Comparison of ENCODE assay signal across 8 cellular contexts in genomic region chr16:4425378-4426020, GRCh38. TPM values are rescaled to one million over a fixed set of nuclear protein-coding genes. Genes with fewer than 3 reads are reported as not detected.
DNase-seq lines count a peak whose midpoint lies in the region; ATAC-seq and TF ChIP-seq lines count a peak whose summit lies in the region.

Gene DNAJA3 (plus strand): TSS chr16:4425868. CDS start chr16:4425882, 14 bp downstream.

- intact Hi-C loops in right cardiac atrium (cut with DNase I) (no loop called here), psoas muscle (cut with DNase I) (loop anchor here in 1 of 2 donors (10.0 kb wide), 1 partner anchor 49 kb away; the partner anchor contains the start of genes HMOX2 and NMRAL1)

- peak; percentile 88 for ATAC-seq in GM18505 (IDR thresholded peaks at IDR 0.05; ENCODE audit: unreplicated experiment)
- peak; percentile 88 for ATAC-seq in HG02970 (IDR thresholded peaks at IDR 0.05; ENCODE audit: low FRiP score, unreplicated experiment)
- peak; percentile 98 for ATAC-seq in right cardiac atrium
- ATAC-seq in psoas muscle, result peak; percentile 96 to 97 (median 97)

- H3K4me3 ChIP-seq in right cardiac atrium (ENCODE audit: low read length) (peak within 1 kb of the TSS; percentile 78), psoas muscle (peak within 1 kb of the TSS; percentile 99), urinary bladder (ENCODE audit: low read depth, low read length) (peak within 1 kb of the TSS; percentile 73)

- TF ChIP-seq POLR2A in GM18505 (IDR thresholded peaks at IDR 0.05; ENCODE audit: borderline replicate concordance, extremely low read depth, insufficient read depth, insufficient read length), result peak; percentile 97

- H3K27ac ChIP-seq in angular gyrus (ENCODE audit: low read depth, low read length) (peak within 1 kb of the TSS; percentile 100), right cardiac atrium (ENCODE audit: low read length) (peak within 1 kb of the TSS; percentile 96), psoas muscle (peak within 1 kb of the TSS; percentile 99), urinary bladder (ENCODE audit: low read depth) (peak within 1 kb of the TSS; percentile 92)

- H3K27me3 ChIP-seq in right cardiac atrium (ENCODE audit: control insufficient read depth, insufficient read depth), result no peaks in the 10 kb centered on the region
- no peaks in the 10 kb centered on the region for H3K27me3 ChIP-seq in psoas muscle (ENCODE audit: insufficient read depth in 3 of 3, low read length in 2 of 3)

- WGBS in right cardiac atrium, result under 1% methylated on average over 68 of the region's 68 CpGs
- WGBS in psoas muscle, 3 donors, result 0 to 1% (median 0%) methylated on average over 59 to 68 of the region's 68 CpGs
- under 1% methylated on average over 68 of the region's 68 CpGs for WGBS in urinary bladder

- H3K4me1 ChIP-seq in right cardiac atrium (ENCODE audit: control insufficient read depth, insufficient read depth, low read length) (peaks cover 2% of the 10 kb centered on the region), psoas muscle (peaks cover 18% of the 10 kb centered on the region), urinary bladder (ENCODE audit: insufficient read depth) (no peaks in the 10 kb centered on the region)

- DNase-seq in NCI-H187 treated with DMSO at 0.1 percent for 48 hours (lab: John Stamatoyannopoulos, UW) (peak; percentile 47), T-helper 2 cell (peak; percentile 84 to 97 (median 90)), right cardiac atrium (peak; percentile 93 to 98 (median 97)), psoas muscle (peak; percentile 92 to 96)

- no peaks in the 10 kb centered on the region for H3K9me3 ChIP-seq in right cardiac atrium (ENCODE audit: control insufficient read depth, low read length)
- no peaks in the 10 kb centered on the region for H3K9me3 ChIP-seq in psoas muscle

- no peak for TF ChIP-seq CTCF in psoas muscle (IDR thresholded peaks at IDR 0.05)

- peaks cover 2 to 5% of the 10 kb centered on the region in 2 donors for H3K36me3 ChIP-seq in psoas muscle (ENCODE audit: insufficient read depth in 1 of 2, low read depth in 1 of 2)
- no peaks in the 10 kb centered on the region for H3K36me3 ChIP-seq in urinary bladder (ENCODE audit: insufficient read depth)

RNA-seq across cellular contexts. Expression of gene DNAJA3, which starts in this region (rescaled TPM):
- total RNA-seq in right cardiac atrium (10 to 100 TPM; 40.4 to 54.0 (median 49.8) TPM), psoas muscle (100 to 1,000 TPM in 1 of 4 donors, 10 to 100 TPM in 3; 77.4 to 110 (median 80.5) TPM), urinary bladder (33.5 TPM)
- polyA plus RNA-seq in right cardiac atrium (48.4 TPM), psoas muscle (100 to 1,000 TPM in 1 of 3 donors, 10 to 100 TPM in 2; 68.0 to 104 (median 95.9) TPM), urinary bladder (38.4 TPM)

Comparison
In these comparisons a context has a peak if more than half of its experiments do, and no peak if none do; other contexts are left out.
1. Peak in every context shown above with its lines: DNase-seq, ATAC-seq, H3K4me3 ChIP-seq and H3K27ac ChIP-seq.
2. DNase-seq: peak in every context shown above with its lines; median percentile 97 in right cardiac atrium; 94 in psoas muscle; 90 in T-helper 2 cell; 47 in NCI-H187 treated with DMSO at 0.1 percent for 48 hours.